Comparison of ENCODE assay signal across 8 cellular contexts in the genomic region with DNA sequence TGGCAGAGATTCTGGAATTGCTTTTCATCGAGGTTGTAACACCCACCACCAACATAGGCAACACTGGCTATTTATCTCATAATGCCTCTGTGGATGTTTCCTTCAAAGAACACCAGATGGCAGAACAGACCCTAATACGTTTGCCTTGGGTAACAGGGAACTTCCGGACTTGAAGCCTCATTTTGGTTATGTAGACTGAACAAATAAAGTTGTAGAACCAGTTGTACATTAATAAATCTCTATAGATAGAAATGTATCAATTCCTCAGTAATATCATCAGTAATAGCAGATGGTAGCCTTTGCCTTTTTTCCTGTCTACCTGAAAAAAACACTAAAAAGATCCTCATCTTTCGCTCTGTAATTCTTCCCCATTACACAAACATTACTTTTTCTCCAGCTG. TPM values are rescaled to one million over a fixed set of nuclear protein-coding genes. Genes with fewer than 3 reads are reported as not detected.
DNase-seq lines count a peak whose midpoint lies in the region; ATAC-seq and TF ChIP-seq lines count a peak whose summit lies in the region.

No MANE protein-coding gene starts in this region.

- no peaks in the 10 kb centered on the region for H3K27me3 ChIP-seq in colonic mucosa
- no peaks in the 10 kb centered on the region for H3K27me3 ChIP-seq in right lobe of liver
- H3K27me3 ChIP-seq in upper lobe of right lung: no peaks in the 10 kb centered on the region

- WGBS in right lobe of liver (ENCODE audit: insufficient coverage, low coverage, low lambda C conversion rate, missing lambda C conversion rate): 25% methylated on average over 4 of the region's 4 CpGs

- no peak for TF ChIP-seq POLR2A in right lobe of liver (IDR thresholded peaks at IDR 0.05)

- H3K36me3 ChIP-seq in colonic mucosa (no peaks in the 10 kb centered on the region), right lobe of liver (no peaks in the 10 kb centered on the region), upper lobe of right lung (no peaks in the 10 kb centered on the region)

- intact Hi-C loops in colonic mucosa (cut with DNase I): loop anchor here (2.0 to 10.0 kb wide), 3 partner anchors 170 to 418 kb away; no protein-coding TSS in a partner anchor
- intact Hi-C loops in right lobe of liver (cut with DNase I): no loop called here
- intact Hi-C loops in upper lobe of right lung (cut with DNase I): no loop called here

- H3K9me3 ChIP-seq in colonic mucosa (no peaks in the 10 kb centered on the region), right lobe of liver (no peaks in the 10 kb centered on the region), upper lobe of right lung (no peaks in the 10 kb centered on the region)

- no peak overlapping the region for H3K27ac ChIP-seq in colonic mucosa
- H3K27ac ChIP-seq in right lobe of liver: no peak overlapping the region
- H3K27ac ChIP-seq in upper lobe of right lung: no peak overlapping the region

- no peak overlapping the region for H3K9ac ChIP-seq in colonic mucosa (ENCODE audit: low read depth in 2 of 2, low read length in 2 of 2)

- H3K4me3 ChIP-seq in GM12875 (ENCODE audit: low read depth, low read length) (no peak overlapping the region), colonic mucosa (no peak overlapping the region), right lobe of liver (no peak overlapping the region), upper lobe of right lung (no peak overlapping the region)

- H3K4me1 ChIP-seq in colonic mucosa: no peaks in the 10 kb centered on the region
- H3K4me1 ChIP-seq in right lobe of liver: no peaks in the 10 kb centered on the region
- H3K4me1 ChIP-seq in upper lobe of right lung: no peaks in the 10 kb centered on the region

- DNase-seq in AG20443 (ENCODE audit: low spot score) (peak; percentile 61), NCI-H1417 (lab: John Stamatoyannopoulos, UW) (peak; percentile 60 to 91 (median 63)), SW 1271 (lab: John Stamatoyannopoulos, UW) (peak; percentile 48 to 68), colonic mucosa (peak; percentile 44), right lobe of liver (no peak), upper lobe of right lung (no peak)

- peak; percentile 39; the same call in 1 of the 2 replicates for TF ChIP-seq CTCF in GM12875 (IDR thresholded peaks at IDR 0.05; ENCODE audit: borderline replicate concordance, insufficient read depth, low read depth, low read length)
- peak; percentile 62 for TF ChIP-seq CTCF in colonic mucosa (IDR thresholded peaks at IDR 0.05)
- peak; percentile 72 to 92 (median 78) for TF ChIP-seq CTCF in right lobe of liver (IDR thresholded peaks at IDR 0.05)
- TF ChIP-seq CTCF in upper lobe of right lung (IDR thresholded peaks at IDR 0.05): peak; percentile 70

- ATAC-seq in right lobe of liver (peak; percentile 92 to 99 (median 94)), upper lobe of right lung (peak; percentile 86), GM21526 (IDR thresholded peaks at IDR 0.05; ENCODE audit: low FRiP score, unreplicated experiment) (no peak)

RNA-seq across cellular contexts. Expression of a gene that starts 25.9 kb away (rescaled TPM):
- total RNA-seq in colonic mucosa (1 to 10 TPM; 1.1 to 5.1 TPM), right lobe of liver (1,000 to 10,000 TPM; 3,186 to 7,027 (median 4,523) TPM), upper lobe of right lung (29.6 TPM)

RNA-seq across cellular contexts. Expression of a gene that starts 47.3 kb away (rescaled TPM):
- 10 to 100 TPM; 40.0 to 41.8 TPM for total RNA-seq in colonic mucosa
- 10 to 100 TPM; 11.7 to 23.0 (median 18.7) TPM for total RNA-seq in right lobe of liver
- total RNA-seq in upper lobe of right lung: 43.4 TPM

Comparison
In these comparisons a context has a peak if more than half of its experiments do, and no peak if none do; other contexts are left out.
1. DNase-seq: peak in AG20443 (single experiment), NCI-H1417 (3 of 3), SW 1271 (2 of 2) and colonic mucosa (single experiment); none in right lobe of liver (0 of 3) and upper lobe of right lung (single experiment).
2. RNA of a gene that starts 25.9 kb away (total RNA-seq): 3,186 to 7,027 TPM in right lobe of liver; 29.6 TPM in upper lobe of right lung (single experiment) and 1.1 to 5.1 TPM in colonic mucosa; every median in the first group is over 100 times any median in the second.
3. Peak in every context shown above with its lines, with median percentiles within 50 percentile points of each other: CTCF ChIP-seq.